Comparison of ENCODE assay signal across 35 cellular contexts in the genomic region with DNA sequence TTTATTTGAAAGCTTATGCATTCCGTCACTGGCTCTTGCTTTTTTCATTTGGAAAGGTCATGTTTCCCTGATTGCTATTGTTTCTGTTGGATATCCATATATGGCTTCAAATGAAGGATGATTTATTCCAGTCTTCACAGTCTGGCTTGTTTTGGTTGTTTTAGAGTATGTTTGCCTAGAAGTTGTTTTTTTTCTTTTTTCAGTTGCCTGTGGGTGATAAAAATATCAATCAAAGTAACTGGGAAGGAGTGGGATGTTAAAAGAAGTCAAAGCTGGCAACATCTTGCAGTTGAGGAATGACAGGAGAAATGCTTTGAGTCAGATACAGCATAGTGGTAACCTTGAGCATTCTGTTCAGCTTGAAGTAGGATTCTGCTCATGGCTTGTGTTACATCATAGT.
"Had no signal": no experiment of that assay in that cellular context is flagged by ENCODE, and none has a peak within 500 bp of the region (broad histone marks: within the 10 kb centered on the region; RNA-seq: fewer than 3 reads in every experiment).

No MANE protein-coding gene starts in this region.

- H3K36me3 ChIP-seq: ascending aorta, cardiac muscle cell had no signal

- ATAC-seq: activated CD8-positive, alpha-beta T cell treated with anti-CD3 and anti-CD28 coated beads for 36 hours; activated naive CD8-positive, alpha-beta T cell treated with anti-CD3 and anti-CD28 coated beads, Interleukin-2, amount 50 U/mL, for 24 hours had no signal

- H3K36me3 Mint-ChIP-seq: activated CD4-positive, alpha-beta memory T cell treated with anti-CD3 and anti-CD28 coated beads for 36 hours; activated naive CD4-positive, alpha-beta T cell treated with anti-CD3 and anti-CD28 coated beads, Interleukin-2, amount 10 ng/mL, durations not matched to agents 7 days and 5 days; activated naive CD4-positive, alpha-beta T cell treated with anti-CD3 and anti-CD28 coated beads, Interleukin-2, amount 50 U/mL, for 24 hours; activated naive CD8-positive, alpha-beta T cell; activated naive CD8-positive, alpha-beta T cell treated with anti-CD3 and anti-CD28 coated beads, Interleukin-2, amount 10 ng/mL, durations not matched to agents 7 days and 5 days; brain had no signal

- DNase-seq: activated B cell treated with CpG ODN at 0.5 μM for 24 hours; activated CD4-positive, alpha-beta memory T cell treated with anti-CD3 and anti-CD28 coated beads for 36 hours; activated CD4-positive, alpha-beta T cell treated with anti-CD3 and anti-CD28 coated beads for 4 hours; activated CD4-positive, alpha-beta T cell treated with anti-CD3 and anti-CD28 coated beads, Interleukin-2, amount 10 ng/mL, durations not matched to agents 24 days and 14 days; activated CD4-positive, alpha-beta T cell treated with anti-CD3 and anti-CD28 coated beads, Interleukin-2, amount 50 U/mL, for 1 hour; activated CD4-positive, alpha-beta T cell treated with anti-CD3 and anti-CD28 coated beads, Interleukin-2, amount 50 U/mL, for 4 hours; activated CD4-positive, CD25-positive, alpha-beta regulatory T cell treated with anti-CD3 and anti-CD28 coated beads, Interleukin-2, amount 50 U/mL, for 72 hours; activated CD8-positive, alpha-beta memory T cell treated with anti-CD3 and anti-CD28 coated beads, Interleukin-2, amount 50 U/mL, for 48 hours; activated CD8-positive, alpha-beta T cell treated with anti-CD3 and anti-CD28 coated beads for 36 hours; activated effector memory CD4-positive, alpha-beta T cell treated with Interleukin-2 at 50 U/mL for 16 hours; activated gamma-delta T cell; activated naive CD4-positive, alpha-beta T cell treated with anti-CD3 and anti-CD28 coated beads, Interleukin-2, amount 10 ng/mL, durations not matched to agents 7 days and 5 days; activated naive CD4-positive, alpha-beta T cell treated with Interleukin-2 at 50 U/mL for 16 hours; activated naive CD8-positive, alpha-beta T cell treated with anti-CD3 and anti-CD28 coated beads, Interleukin-2, amount 10 ng/mL, durations not matched to agents 7 days and 5 days; activated naive CD8-positive, alpha-beta T cell treated with anti-CD3 and anti-CD28 coated beads, Interleukin-2, amount 50 U/mL, for 24 hours; activated T-cell treated with anti-CD3 and anti-CD28 coated beads, Interleukin-2, amount 50 U/mL, for 24 hours; activated T-cell treated with anti-CD3 and anti-CD28 coated beads, Interleukin-2, amount 50 U/mL, for 48 hours; amygdala; anterior cingulate cortex; caudate nucleus; T-helper 1 cell; T-helper 2 cell; T-helper 9 cell had no signal

- H3K4me1 ChIP-seq: ascending aorta had no signal

- H3K27ac ChIP-seq: ascending aorta, cardiac muscle cell, VCaP had no signal

- H3K27me3 ChIP-seq: ascending aorta, cardiac muscle cell had no signal

- H3K9me3 ChIP-seq: ascending aorta had no signal

- H3K27ac Mint-ChIP-seq: activated B cell treated with CpG ODN at 0.5 μM for 24 hours; activated CD4-positive, alpha-beta memory T cell treated with anti-CD3 and anti-CD28 coated beads for 36 hours; activated CD4-positive, alpha-beta T cell treated with anti-CD3 and anti-CD28 coated beads, Interleukin-2, amount 10 ng/mL, durations not matched to agents 24 days and 14 days; activated CD8-positive, alpha-beta T cell treated with anti-CD3 and anti-CD28 coated beads for 36 hours; activated naive CD4-positive, alpha-beta T cell treated with anti-CD3 and anti-CD28 coated beads, Interleukin-2, amount 10 ng/mL, durations not matched to agents 7 days and 5 days; activated naive CD4-positive, alpha-beta T cell treated with anti-CD3 and anti-CD28 coated beads, Interleukin-2, amount 50 U/mL, for 24 hours; activated naive CD8-positive, alpha-beta T cell; activated naive CD8-positive, alpha-beta T cell treated with anti-CD3 and anti-CD28 coated beads, Interleukin-2, amount 10 ng/mL, durations not matched to agents 7 days and 5 days; activated naive CD8-positive, alpha-beta T cell treated with anti-CD3 and anti-CD28 coated beads, Interleukin-2, amount 50 U/mL, for 24 hours; activated T-cell treated with anti-CD3 and anti-CD28 coated beads, Interleukin-2, amount 50 U/mL, for 24 hours; activated T-helper 2 cell treated with anti-CD3 and anti-CD28 coated beads, Interferon-gamma antibody, Interleukin-2, Interleukin-4, amounts not matched to agents 10 μg/mL and 5 μg/mL and 100 μg/mL, durations not matched to agents 14 hours and 24 hours and 36 hours; brain; T-helper 1 cell treated with Interleukin-12 subunit alpha and Interleukin-12 subunit beta and Interleukin-4 antibody, amounts not matched to agents 30 μg/mL and 1 μg/mL, for 36 hours; T-helper 2 cell treated with Interferon-gamma antibody and Interleukin-4, amounts not matched to agents 5 μg/mL and 100 μg/mL, for 36 hours had no signal

- H3K4me3 Mint-ChIP-seq: activated B cell treated with CpG ODN at 0.5 μM for 24 hours; activated CD4-positive, alpha-beta memory T cell treated with anti-CD3 and anti-CD28 coated beads for 36 hours; activated CD4-positive, alpha-beta T cell treated with anti-CD3 and anti-CD28 coated beads, Interleukin-2, amount 10 ng/mL, durations not matched to agents 24 days and 14 days; activated CD8-positive, alpha-beta T cell treated with anti-CD3 and anti-CD28 coated beads for 36 hours; activated naive CD4-positive, alpha-beta T cell treated with anti-CD3 and anti-CD28 coated beads, Interleukin-2, amount 10 ng/mL, durations not matched to agents 7 days and 5 days; activated naive CD4-positive, alpha-beta T cell treated with anti-CD3 and anti-CD28 coated beads, Interleukin-2, amount 50 U/mL, for 24 hours; activated naive CD8-positive, alpha-beta T cell; activated naive CD8-positive, alpha-beta T cell treated with anti-CD3 and anti-CD28 coated beads, Interleukin-2, amount 10 ng/mL, durations not matched to agents 7 days and 5 days; activated naive CD8-positive, alpha-beta T cell treated with anti-CD3 and anti-CD28 coated beads, Interleukin-2, amount 50 U/mL, for 24 hours; activated T-cell treated with anti-CD3 and anti-CD28 coated beads, Interleukin-2, amount 50 U/mL, for 24 hours; brain; central memory CD8-positive, alpha-beta T cell; T-helper 1 cell treated with Interleukin-12 subunit alpha and Interleukin-12 subunit beta and Interleukin-4 antibody, amounts not matched to agents 30 μg/mL and 1 μg/mL, for 36 hours; T-helper 2 cell treated with Interferon-gamma antibody and Interleukin-4, amounts not matched to agents 5 μg/mL and 100 μg/mL, for 36 hours had no signal

- H3K27me3 Mint-ChIP-seq: activated B cell treated with CpG ODN at 0.5 μM for 24 hours; activated CD4-positive, alpha-beta memory T cell treated with anti-CD3 and anti-CD28 coated beads for 36 hours; activated CD4-positive, alpha-beta T cell treated with anti-CD3 and anti-CD28 coated beads, Interleukin-2, amount 10 ng/mL, durations not matched to agents 24 days and 14 days; activated CD8-positive, alpha-beta T cell treated with anti-CD3 and anti-CD28 coated beads for 36 hours; activated naive CD4-positive, alpha-beta T cell treated with anti-CD3 and anti-CD28 coated beads, Interleukin-2, amount 10 ng/mL, durations not matched to agents 7 days and 5 days; activated naive CD4-positive, alpha-beta T cell treated with anti-CD3 and anti-CD28 coated beads, Interleukin-2, amount 50 U/mL, for 24 hours; activated naive CD8-positive, alpha-beta T cell; activated T-cell treated with anti-CD3 and anti-CD28 coated beads, Interleukin-2, amount 50 U/mL, for 24 hours; central memory CD8-positive, alpha-beta T cell had no signal

- H3K4me1 Mint-ChIP-seq: activated B cell treated with CpG ODN at 0.5 μM for 24 hours; activated CD4-positive, alpha-beta T cell treated with anti-CD3 and anti-CD28 coated beads, Interleukin-2, amount 10 ng/mL, durations not matched to agents 24 days and 14 days; activated naive CD4-positive, alpha-beta T cell treated with anti-CD3 and anti-CD28 coated beads, Interleukin-2, amount 10 ng/mL, durations not matched to agents 7 days and 5 days; activated naive CD4-positive, alpha-beta T cell treated with anti-CD3 and anti-CD28 coated beads, Interleukin-2, amount 50 U/mL, for 24 hours; activated naive CD8-positive, alpha-beta T cell treated with anti-CD3 and anti-CD28 coated beads, Interleukin-2, amount 10 ng/mL, durations not matched to agents 7 days and 5 days; activated naive CD8-positive, alpha-beta T cell treated with anti-CD3 and anti-CD28 coated beads, Interleukin-2, amount 50 U/mL, for 24 hours; central memory CD8-positive, alpha-beta T cell had no signal

- FAIRE-seq: bronchial epithelial cell, TTC549 had no signal

- H3K4me3 ChIP-seq: ascending aorta, cardiac muscle cell had no signal
